ENCODE assay signal across 12 cellular contexts in the genomic region with DNA sequence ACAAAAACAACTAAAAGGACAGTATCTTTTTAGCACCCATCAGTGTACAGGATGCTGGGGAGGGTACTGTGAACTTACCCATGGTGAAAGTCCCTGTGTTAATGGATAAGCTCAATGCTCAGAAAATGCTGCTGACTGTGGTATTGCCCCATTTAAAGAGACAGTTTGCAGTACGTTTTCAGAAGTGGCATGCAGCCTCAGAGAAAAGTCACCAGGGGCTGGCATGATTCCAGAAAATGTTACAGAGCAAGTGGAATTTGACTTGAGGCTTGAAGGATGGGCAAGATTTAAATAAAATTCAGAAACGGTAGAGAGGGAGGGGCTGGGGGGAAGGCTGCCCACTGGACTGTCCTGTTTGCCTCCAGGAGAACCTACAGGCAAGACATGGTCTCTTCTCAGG. TPM values are rescaled to one million over a fixed set of nuclear protein-coding genes. Genes with fewer than 3 reads are reported as not detected.
A peak's percentile ranks its signal among the peaks of the same experiment; 100 is the strongest.
DNase-seq lines count a peak whose midpoint lies in the region; ATAC-seq and TF ChIP-seq lines count a peak whose summit lies in the region.
"Had no signal": no experiment of that assay in that cellular context is flagged by ENCODE, and none has a peak within 500 bp of the region (broad histone marks: within the 10 kb centered on the region; RNA-seq: fewer than 3 reads in every experiment).

No MANE protein-coding gene starts in this region.

- H3K36me3 ChIP-seq in PC-3 (ENCODE audit: low read depth, low read length) (no peaks in the 10 kb centered on the region; the same call in 1 of the 2 replicates), osteoblast (ENCODE audit: insufficient read depth, low read length) (peaks cover 22% of the 10 kb centered on the region)
- H3K36me3 ChIP-seq: BLaER1, ovary had no signal

- DNase-seq in PC-3, result peak; percentile 45
- peak; percentile 32 for DNase-seq in epithelial cell of proximal tubule (ENCODE audit: low read depth)
- DNase-seq in osteoblast (ENCODE audit: insufficient read length, low spot score, missing footprints), result no peak
- DNase-seq in activated naive CD4-positive, alpha-beta T cell treated with anti-CD3 and anti-CD28 coated beads, Interleukin-2, amount 50 U/mL, for 16 hours, result no peak
- no peak for DNase-seq in 8988T
- no peak for DNase-seq in nucleus accumbens (lab: John Stamatoyannopoulos, UW)
- DNase-seq: activated CD8-positive, alpha-beta memory T cell treated with anti-CD3 and anti-CD28 coated beads, Interleukin-2, amount 50 U/mL, for 4 hours; NCI-H2171 treated with DMSO at 0.1 percent for 48 hours had no signal

- H3K4me1 ChIP-seq in PC-3 (ENCODE audit: insufficient read depth, low read length) (no peaks in the 10 kb centered on the region), osteoblast (ENCODE audit: insufficient read depth, low read length) (peaks cover 33% of the 10 kb centered on the region)

- no peaks in the 10 kb centered on the region for H3K27me3 ChIP-seq in PC-3 (ENCODE audit: low read length)
- no peaks in the 10 kb centered on the region for H3K27me3 ChIP-seq in osteoblast (ENCODE audit: insufficient read depth, low read length)
- H3K27me3 ChIP-seq: BLaER1, ovary had no signal

- no peaks in the 10 kb centered on the region for H3K9me2 ChIP-seq in PC-3 (replicated peaks; ENCODE audit: low read length)

- H3K4me3 ChIP-seq in PC-3 (ENCODE audit: low read length) (no peak overlapping the region), epithelial cell of proximal tubule (ENCODE audit: low read depth, low read length) (no peak overlapping the region), osteoblast (ENCODE audit: insufficient read depth, low read length) (no peak overlapping the region)
- H3K4me3 ChIP-seq: BLaER1, ovary had no signal

- H4K20me1 ChIP-seq in PC-3 (ENCODE audit: low read length) (no peaks in the 10 kb centered on the region), osteoblast (ENCODE audit: insufficient read depth, low read length) (peaks cover 3% of the 10 kb centered on the region)
- H4K20me1 ChIP-seq: BLaER1 had no signal

- H3K79me2 ChIP-seq in PC-3 (ENCODE audit: low read length) (peaks cover 13% of the 10 kb centered on the region), osteoblast (ENCODE audit: insufficient read depth, low read length) (peaks cover 14% of the 10 kb centered on the region)

- H2AFZ ChIP-seq in PC-3 (ENCODE audit: low read length), result no peak overlapping the region
- H2AFZ ChIP-seq in osteoblast (ENCODE audit: low read length), result no peak overlapping the region

- ATAC-seq in PC-3 (no peak), GM19035 (IDR thresholded peaks at IDR 0.05; ENCODE audit: unreplicated experiment) (no peak)

- H3K9me3 ChIP-seq in PC-3 (ENCODE audit: low read length) (no peaks in the 10 kb centered on the region), osteoblast (ENCODE audit: low read depth, low read length) (no peaks in the 10 kb centered on the region)
- H3K9me3 ChIP-seq: BLaER1, ovary had no signal

- CTCF ChIA-PET in PC-3 (lab: Charles Lee), result no interaction called here

- peak overlapping the region; percentile 15 for H3K27ac ChIP-seq in C4-2B
- H3K27ac ChIP-seq in PC-3 (ENCODE audit: low read length), result no peak overlapping the region
- peak overlapping the region; percentile 66 for H3K27ac ChIP-seq in osteoblast (ENCODE audit: low read depth, low read length)
- H3K27ac ChIP-seq: BLaER1, ovary had no signal

- POLR2A ChIA-PET in PC-3 (lab: Charles Lee; ENCODE audit: unreplicated experiment), result no interaction called here

- intact Hi-C loops in PC-3 (cut with micrococcal nuclease), result no loop called here

- BruUV-seq in PC-3 (replicated peaks; lab: Mats Ljungman, UMichigan), result no TSS peak

- H3K4me2 ChIP-seq in PC-3 (ENCODE audit: low read length), result no peak overlapping the region
- no peak overlapping the region for H3K4me2 ChIP-seq in osteoblast (ENCODE audit: insufficient read depth, low read length)
- H3K4me2 ChIP-seq: BLaER1 had no signal

- H3F3A ChIP-seq in PC-3 (ENCODE audit: low read length, unreplicated experiment), result no peaks in the 10 kb centered on the region

- no peak overlapping the region for H3K9ac ChIP-seq in PC-3 (ENCODE audit: low read length)
- H3K9ac ChIP-seq: BLaER1 had no signal

- TF ChIP-seq CTCF in C4-2B (conservative IDR thresholded peaks at IDR 0.05) (no peak), PC-3 (conservative IDR thresholded peaks at IDR 0.05; ENCODE audit: low read depth, low read length) (no peak), epithelial cell of proximal tubule (conservative IDR thresholded peaks at IDR 0.05; ENCODE audit: low read depth, low read length) (no peak), osteoblast (IDR thresholded peaks at IDR 0.05; ENCODE audit: extremely low read depth, low read depth, low read length) (no peak)

RNA-seq across cellular contexts. Expression of a gene that starts 7.2 kb away (rescaled TPM):
- total RNA-seq in PC-3 (2014; rRNA removed) (8.4 and 10.0 TPM in 2 replicates), epithelial cell of proximal tubule (2.6 and 4.2 TPM in 2 replicates), osteoblast (2.7 and 3.3 TPM in 2 replicates)

Comparison
In these comparisons a context has a peak if more than half of its experiments do, and no peak if none do; other contexts are left out.
1. DNase-seq: peak in PC-3 (single experiment) and epithelial cell of proximal tubule (single experiment); none in osteoblast (single experiment), activated naive CD4-positive, alpha-beta T cell treated with anti-CD3 and anti-CD28 coated beads, Interleukin-2, amount 50 U/mL, for 16 hours (single experiment), 8988T (single experiment) and nucleus accumbens (0 of 56).